1 cellular context compared by ENCODE assay signal in genomic region chr20:64049060-64049886, GRCh38.
A peak's percentile ranks its signal among the peaks of the same experiment; 100 is the strongest.
TF ChIP-seq lines count a peak whose summit lies in the region.

Gene SOX18 (minus strand): TSS chr20:64049639. CDS start chr20:64049516, 123 bp downstream.

TF ChIP-seq in HepG2, 621 proteins besides CTCF, POLR2A, EP300 and RAD21 (continued from another document and continues in another):
- TF ChIP-seq ZNF609 (CRISPR knock-in tag; IDR thresholded peaks at IDR 0.05; ENCODE audit: borderline replicate concordance) (no peak), ZNF138 (CRISPR knock-in tag; IDR thresholded peaks at IDR 0.05; ENCODE audit: low read depth) (0 out of 2 replicates have a peak, but pooled peaks have one; percentile 82), FOXK1 (CRISPR knock-in tag; IDR thresholded peaks at IDR 0.05; ENCODE audit: borderline replicate concordance, low read depth) (no peak), ZNF557 (CRISPR knock-in tag; IDR thresholded peaks at IDR 0.05) (no peak), ZNF18 (CRISPR knock-in tag; IDR thresholded peaks at IDR 0.05; ENCODE audit: insufficient replicate concordance) (no peak), ZNF205 (CRISPR knock-in tag; IDR thresholded peaks at IDR 0.05) (0 out of 2 replicates have a peak, but pooled peaks have one; percentile 27), TFDP1 (CRISPR knock-in tag; IDR thresholded peaks at IDR 0.05; ENCODE audit: borderline replicate concordance) (peak; percentile 58; the same call in 1 of the 2 replicates), ZNF468 (CRISPR knock-in tag; IDR thresholded peaks at IDR 0.05) (no peak), SIN3A (IDR thresholded peaks at IDR 0.05; ENCODE audit: borderline replicate concordance, low read depth, low read length) (peak; percentile 38; the same call in 1 of the 2 replicates), FOXM1 (CRISPR knock-in tag; IDR thresholded peaks at IDR 0.05) (0 out of 2 replicates have a peak, but pooled peaks have one; percentile 35), ZBTB7A (CRISPR knock-in tag; IDR thresholded peaks at IDR 0.05) (no peak), USF2 (IDR thresholded peaks at IDR 0.05; ENCODE audit: low read depth, low read length) (no peak), USF2 (CRISPR knock-in tag; IDR thresholded peaks at IDR 0.05; ENCODE audit: borderline replicate concordance) (no peak), ARNT2 (CRISPR knock-in tag; IDR thresholded peaks at IDR 0.05; ENCODE audit: low read depth) (peak; percentile 33; the same call in 1 of the 2 replicates), NR2C2 (CRISPR knock-in tag; IDR thresholded peaks at IDR 0.05; ENCODE audit: borderline replicate concordance) (no peak), PHF20 (CRISPR knock-in tag; IDR thresholded peaks at IDR 0.05) (no peak), ZNF768 (CRISPR knock-in tag; IDR thresholded peaks at IDR 0.05) (peak; percentile 61), ZNF800 (CRISPR knock-in tag; IDR thresholded peaks at IDR 0.05) (no peak), AHR (CRISPR knock-in tag; IDR thresholded peaks at IDR 0.05) (0 out of 2 replicates have a peak, but pooled peaks have one; percentile 14), PATZ1 (CRISPR knock-in tag; IDR thresholded peaks at IDR 0.05) (peak; percentile 23; the same call in 1 of the 2 replicates), CENPT (CRISPR knock-in tag; IDR thresholded peaks at IDR 0.05; ENCODE audit: low read depth) (0 out of 2 replicates have a peak, but pooled peaks have one; percentile 45), GABPB1 (CRISPR knock-in tag; IDR thresholded peaks at IDR 0.05) (peak; percentile 42; the same call in 1 of the 2 replicates), KDM5B (CRISPR knock-in tag; IDR thresholded peaks at IDR 0.05; ENCODE audit: borderline replicate concordance) (no peak), KLF6 (CRISPR knock-in tag; IDR thresholded peaks at IDR 0.05) (peak; percentile 22; the same call in 1 of the 2 replicates), IRF1 (CRISPR knock-in tag; IDR thresholded peaks at IDR 0.05; ENCODE audit: low read depth) (no peak), PHF5A (CRISPR knock-in tag; IDR thresholded peaks at IDR 0.05; ENCODE audit: low read depth, unreplicated experiment) (peak; percentile 67), HOXA3 (CRISPR knock-in tag; IDR thresholded peaks at IDR 0.05) (peak; percentile 48), ZNF576 (CRISPR knock-in tag; IDR thresholded peaks at IDR 0.05) (no peak), ZFY (CRISPR knock-in tag; IDR thresholded peaks at IDR 0.05) (peak; percentile 88), ZNF564 (CRISPR knock-in tag; IDR thresholded peaks at IDR 0.05) (0 out of 2 replicates have a peak, but pooled peaks have one; percentile 16), ZNF441 (CRISPR knock-in tag; IDR thresholded peaks at IDR 0.05; ENCODE audit: borderline replicate concordance) (0 out of 2 replicates have a peak, but pooled peaks have one; percentile 31), PAX8 (CRISPR knock-in tag; IDR thresholded peaks at IDR 0.05; ENCODE audit: borderline replicate concordance) (0 out of 2 replicates have a peak, but pooled peaks have one; percentile 68), DNMT1 (CRISPR knock-in tag; IDR thresholded peaks at IDR 0.05) (0 out of 2 replicates have a peak, but pooled peaks have one; percentile 47), ATF3 (CRISPR knock-in tag; IDR thresholded peaks at IDR 0.05) (no peak), HIC2 (CRISPR knock-in tag; IDR thresholded peaks at IDR 0.05; ENCODE audit: low read depth) (0 out of 2 replicates have a peak, but pooled peaks have one; percentile 9), PCBP2 (optimal IDR thresholded peaks at IDR 0.05; ENCODE audit: low read depth, low read length, poor library complexity, severe bottlenecking) (no peak), SNRNP70 (IDR thresholded peaks at IDR 0.05; ENCODE audit: low read depth, low read length) (no peak), SP5 (CRISPR knock-in tag; IDR thresholded peaks at IDR 0.05; ENCODE audit: borderline replicate concordance, low read depth) (no peak), FOXA1 (IDR thresholded peaks at IDR 0.05) (no peak), FOXA1 (CRISPR knock-in tag; IDR thresholded peaks at IDR 0.05) (no peak), ZNF749 (CRISPR knock-in tag; IDR thresholded peaks at IDR 0.05; ENCODE audit: borderline replicate concordance) (peak; percentile 14; the same call in 1 of the 2 replicates), TAF1 (CRISPR knock-in tag; IDR thresholded peaks at IDR 0.05) (peak; percentile 52), DRAP1 (CRISPR knock-in tag; IDR thresholded peaks at IDR 0.05) (peak; percentile 67), SALL1 (CRISPR knock-in tag; IDR thresholded peaks at IDR 0.05) (0 out of 2 replicates have a peak, but pooled peaks have one; percentile 14)
